In the genomic region with DNA sequence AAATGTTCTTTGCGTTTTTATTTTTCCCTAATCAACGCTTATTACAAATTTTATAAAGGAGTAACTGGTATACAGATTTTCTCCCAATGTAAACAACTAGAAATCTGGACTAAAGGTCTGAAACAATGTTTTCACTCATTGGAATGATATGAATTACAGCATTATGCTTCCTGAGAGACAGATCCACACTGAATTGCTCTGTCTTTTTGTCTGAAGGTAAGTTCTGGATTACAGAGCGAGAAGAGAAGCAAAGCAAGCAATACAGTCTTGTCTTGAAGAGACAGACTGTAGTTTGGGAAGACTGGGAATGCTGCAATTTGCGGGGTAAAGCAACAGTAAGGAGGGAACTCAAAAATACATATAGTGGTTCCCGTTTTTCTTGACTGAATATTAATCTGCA, we compare ENCODE assay signal across 21 cellular contexts.
"Had no signal": no experiment of that assay in that cellular context is flagged by ENCODE, and none has a peak within 500 bp of the region (broad histone marks: within the 10 kb centered on the region; RNA-seq: fewer than 3 reads in every experiment).

No MANE protein-coding gene starts in this region.

- H3K9me3 ChIP-seq: mucosa of descending colon, ovary, suprapubic skin, thyroid gland had no signal

- H3K36me3 Mint-ChIP-seq: naive thymus-derived CD8-positive, alpha-beta T cell; type B pancreatic cell had no signal

- H3K9me3 Mint-ChIP-seq: dendritic cell treated with granulocyte-macrophage colony-stimulating factor and Interleukin-4, amounts not matched to agents 40 ng/mL and 50 ng/mL, for 4 days; type B pancreatic cell had no signal

- H3K27ac ChIP-seq: foreskin keratinocyte, ovary, suprapubic skin, thyroid gland had no signal

- H3K4me3 Mint-ChIP-seq: dendritic cell treated with granulocyte-macrophage colony-stimulating factor and Interleukin-4, amounts not matched to agents 40 ng/mL and 50 ng/mL, for 4 days; naive thymus-derived CD8-positive, alpha-beta T cell; type B pancreatic cell had no signal

- H3K36me3 ChIP-seq: ovary, suprapubic skin, thyroid gland had no signal

- H3K4me3 ChIP-seq: mucosa of descending colon, ovary, suprapubic skin, thyroid gland had no signal

- H3K4me1 ChIP-seq: foreskin keratinocyte, suprapubic skin, thyroid gland had no signal

- H3K4me1 Mint-ChIP-seq: naive thymus-derived CD8-positive, alpha-beta T cell had no signal

- H3K27me3 ChIP-seq: foreskin keratinocyte, ovary, suprapubic skin, thyroid gland had no signal

- H3K27ac Mint-ChIP-seq: dendritic cell treated with granulocyte-macrophage colony-stimulating factor and Interleukin-4, amounts not matched to agents 40 ng/mL and 50 ng/mL, for 4 days; naive thymus-derived CD8-positive, alpha-beta T cell; progenitor cell of endocrine pancreas; type B pancreatic cell had no signal

- DNase-seq: erythroblast; foreskin keratinocyte; head of caudate nucleus; hippocampal formation; kidney glomerular epithelial cell; mucosa of descending colon; naive thymus-derived CD8-positive, alpha-beta T cell; nucleus accumbens; ovary; right cardiac atrium; small intestine; stimulated activated CD4-positive, alpha-beta T cell treated with anti-CD3 and anti-CD28 coated beads, Interleukin-2, amount 100 ng/mL, for 48 hours; stimulated activated naive CD4-positive, alpha-beta T cell treated with Interleukin-2 at 50 U/mL for 16 hours; thyroid gland had no signal

- FAIRE-seq: colon, islet of Langerhans, urothelium cell line had no signal

- H3K27me3 Mint-ChIP-seq: dendritic cell treated with granulocyte-macrophage colony-stimulating factor and Interleukin-4, amounts not matched to agents 40 ng/mL and 50 ng/mL, for 4 days; naive thymus-derived CD8-positive, alpha-beta T cell; progenitor cell of endocrine pancreas; type B pancreatic cell had no signal
